In genomic region chr19:58518261-58519086, GRCh38 we compare ENCODE assay signal across 8 cellular contexts. TPM values are rescaled to one million over a fixed set of nuclear protein-coding genes. Genes with fewer than 3 reads are reported as not detected.
DNase-seq lines count a peak whose midpoint lies in the region; ATAC-seq and TF ChIP-seq lines count a peak whose summit lies in the region.

No MANE protein-coding gene starts in this region.

- H3K36me3 Mint-ChIP-seq in activated CD4-positive, alpha-beta T cell treated with anti-CD3 and anti-CD28 coated beads for 36 hours (ENCODE audit: low read depth) = peaks cover 23% of the 10 kb centered on the region
- H3K36me3 Mint-ChIP-seq in T-helper 2 cell treated with Interferon-gamma antibody and Interleukin-4, amounts not matched to agents 5 μg/mL and 100 μg/mL, for 36 hours (ENCODE audit: low read depth) = peaks cover 19% of the 10 kb centered on the region

- H3K27ac Mint-ChIP-seq in activated CD4-positive, alpha-beta T cell treated with anti-CD3 and anti-CD28 coated beads for 36 hours = peak overlapping the region; percentile 94
- peak overlapping the region; percentile 98 for H3K27ac Mint-ChIP-seq in T-helper 2 cell treated with Interferon-gamma antibody and Interleukin-4, amounts not matched to agents 5 μg/mL and 100 μg/mL, for 36 hours

- intact Hi-C loops in activated CD4-positive, alpha-beta T cell treated with anti-CD3 and anti-CD28 coated beads for 36 hours (cut with DNase I, micrococcal nuclease) = loop anchor here (1.0 to 5.0 kb wide), 22 partner anchors 19 to 336 kb away; partner anchors contain the start of genes TRIM28 (in 2 of the 2), ZNF446 (in 2 of the 2), CHMP2A (in 1 of the 2) and ERVK3-1 (in 1 of the 2)
- intact Hi-C loops in gastrocnemius medialis (cut with DNase I; ENCODE audit: low total_unique reads) = loop anchor here (1.0 kb wide), 4 partner anchors 19 to 213 kb away; partner anchors contain the start of genes ERVK3-1 and TRIM28

- H3K4me3 ChIP-seq in fibroblast of mammary gland (ENCODE audit: control insufficient read depth, low read depth, low read length) (peak overlapping the region; percentile 79), gastrocnemius medialis (peak overlapping the region; percentile 69 to 88 (median 80))

- DNase-seq in activated CD4-positive, alpha-beta T cell treated with anti-CD3 and anti-CD28 coated beads for 36 hours = peak; percentile 49
- DNase-seq in activated CD4-positive, alpha-beta T cell treated with anti-CD3 and anti-CD28 coated beads for 1 hour = no peak
- DNase-seq in T-helper 2 cell treated with Interferon-gamma antibody and Interleukin-4, amounts not matched to agents 5 μg/mL and 100 μg/mL, for 36 hours (ENCODE audit: low spot score) = no peak
- DNase-seq in fibroblast of mammary gland (ENCODE audit: low read depth) (no peak), gastrocnemius medialis (no peak), NCI-H524 (lab: John Stamatoyannopoulos, UW) (no peak), NCI-H2196 (lab: John Stamatoyannopoulos, UW; ENCODE audit: unreplicated experiment) (no peak), H4 (ENCODE audit: low spot score) (no peak)

- peaks cover 39% of the 10 kb centered on the region for H3K4me1 Mint-ChIP-seq in activated CD4-positive, alpha-beta T cell treated with anti-CD3 and anti-CD28 coated beads for 36 hours
- H3K4me1 Mint-ChIP-seq in T-helper 2 cell treated with Interferon-gamma antibody and Interleukin-4, amounts not matched to agents 5 μg/mL and 100 μg/mL, for 36 hours (ENCODE audit: low read depth) = peaks cover 26% of the 10 kb centered on the region

- H3K27ac ChIP-seq in gastrocnemius medialis = peak overlapping the region; percentile 84 to 96 (median 94)

- H3K9me3 Mint-ChIP-seq in activated CD4-positive, alpha-beta T cell treated with anti-CD3 and anti-CD28 coated beads for 36 hours (ENCODE audit: low read depth) = no peaks in the 10 kb centered on the region
- H3K9me3 Mint-ChIP-seq in T-helper 2 cell treated with Interferon-gamma antibody and Interleukin-4, amounts not matched to agents 5 μg/mL and 100 μg/mL, for 36 hours = no peaks in the 10 kb centered on the region

- POLR2A ChIA-PET in activated CD4-positive, alpha-beta T cell treated with anti-CD3 and anti-CD28 coated beads for 36 hours (lab: Charles Lee) = interaction anchor here (0.9 to 2.7 kb wide), 4 partner anchors 27 to 192 kb away, joined by 5 to 18 read pairs (median 8); partner anchors contain the start of genes TRIM28 and ZSCAN22

- peaks cover 34 to 40% of the 10 kb centered on the region in 2 donors for H3K4me1 ChIP-seq in gastrocnemius medialis

- TF ChIP-seq CTCF in fibroblast of mammary gland (conservative IDR thresholded peaks at IDR 0.05; ENCODE audit: control insufficient read depth, insufficient read depth, low read depth, low read length) (no peak), gastrocnemius medialis (IDR thresholded peaks at IDR 0.05 in 4 of 5, conservative IDR thresholded peaks at IDR 0.05 in 1 of 5) (peak in 3 of 5 experiments; percentile 39 to 46 (median 42))

- ATAC-seq in activated CD4-positive, alpha-beta T cell treated with anti-CD3 and anti-CD28 coated beads for 36 hours = no peak
- no peak for ATAC-seq in gastrocnemius medialis

- H3K27me3 ChIP-seq in gastrocnemius medialis = no peaks in the 10 kb centered on the region

- in situ Hi-C loops in gastrocnemius medialis (cut with MboI; ENCODE audit: low sequenced_read_pairs in 4 of 4) = no loop called here

- no peaks in the 10 kb centered on the region for H3K27me3 Mint-ChIP-seq in activated CD4-positive, alpha-beta T cell treated with anti-CD3 and anti-CD28 coated beads for 36 hours
- no peaks in the 10 kb centered on the region for H3K27me3 Mint-ChIP-seq in T-helper 2 cell treated with Interferon-gamma antibody and Interleukin-4, amounts not matched to agents 5 μg/mL and 100 μg/mL, for 36 hours (ENCODE audit: low read depth)

- no peak for TF ChIP-seq POLR2A in gastrocnemius medialis (IDR thresholded peaks at IDR 0.05)

- peaks cover 0 to 15% of the 10 kb centered on the region in 2 donors for H3K36me3 ChIP-seq in gastrocnemius medialis

- CTCF ChIA-PET in activated CD4-positive, alpha-beta T cell treated with anti-CD3 and anti-CD28 coated beads for 36 hours (lab: Charles Lee) = interaction anchor here (1.0 to 5.8 kb wide), 12 partner anchors 10 to 185 kb away, joined by 3 to 78 read pairs (median 7); partner anchors contain the start of genes CHMP2A, TRIM28, UBE2M and ZNF324B

- peak overlapping the region; percentile 82 for H3K4me3 Mint-ChIP-seq in activated CD4-positive, alpha-beta T cell treated with anti-CD3 and anti-CD28 coated beads for 36 hours
- peak overlapping the region; percentile 99 for H3K4me3 Mint-ChIP-seq in T-helper 2 cell treated with Interferon-gamma antibody and Interleukin-4, amounts not matched to agents 5 μg/mL and 100 μg/mL, for 36 hours

- H3K9me3 ChIP-seq in gastrocnemius medialis = no peaks in the 10 kb centered on the region

RNA-seq across cellular contexts. Expression of gene ZBTB45, which starts 1.1 kb away (rescaled TPM):
- total RNA-seq in activated CD4-positive, alpha-beta T cell treated with anti-CD3 and anti-CD28 coated beads for 36 hours = 10 to 100 TPM; 10.1 to 11.1 TPM
- 10 to 100 TPM in 2 of 4 donors, 1 to 10 TPM in 2; 5.9 to 12.2 (median 9.6) TPM for total RNA-seq in gastrocnemius medialis
- total RNA-seq in H4 (2014; rRNA removed; shearing (Covaris generic)) = 1.6 and 4.6 TPM in 2 replicates

RNA-seq across cellular contexts. Expression of gene SLC27A5, which starts 6.7 kb away (rescaled TPM):
- total RNA-seq in activated CD4-positive, alpha-beta T cell treated with anti-CD3 and anti-CD28 coated beads for 36 hours = 10 to 100 TPM in 1 of 2 experiments, 1 to 10 TPM in 1; 8.9 to 19.5 TPM
- 1 to 10 TPM; 2.0 to 9.1 (median 4.6) TPM for total RNA-seq in gastrocnemius medialis
- 18.1 and 19.7 TPM in 2 replicates for total RNA-seq in H4 (2014; rRNA removed; shearing (Covaris generic))

RNA-seq across cellular contexts. Expression of gene TRIM28, which starts 25.4 kb away (rescaled TPM):
- 100 to 1,000 TPM; 481 to 758 TPM for total RNA-seq in activated CD4-positive, alpha-beta T cell treated with anti-CD3 and anti-CD28 coated beads for 36 hours
- total RNA-seq in gastrocnemius medialis = 100 to 1,000 TPM; 145 to 239 (median 191) TPM
- 378 and 416 TPM in 2 replicates for total RNA-seq in H4 (2014; rRNA removed; shearing (Covaris generic))

RNA-seq across cellular contexts. Expression of gene CHMP2A, which starts 36.4 kb away (rescaled TPM):
- total RNA-seq in activated CD4-positive, alpha-beta T cell treated with anti-CD3 and anti-CD28 coated beads for 36 hours = 100 to 1,000 TPM; 101 to 107 TPM
- total RNA-seq in gastrocnemius medialis = 100 to 1,000 TPM in 2 of 4 donors, 10 to 100 TPM in 2; 82.3 to 165 (median 113) TPM
- total RNA-seq in H4 (2014; rRNA removed; shearing (Covaris generic)) = 242 and 244 TPM in 2 replicates

RNA-seq across cellular contexts. Expression of gene UBE2M, which starts 39.9 kb away (rescaled TPM):
- 100 to 1,000 TPM; 115 to 138 TPM for total RNA-seq in activated CD4-positive, alpha-beta T cell treated with anti-CD3 and anti-CD28 coated beads for 36 hours
- total RNA-seq in gastrocnemius medialis = 10 to 100 TPM; 23.5 to 74.5 (median 41.6) TPM
- total RNA-seq in H4 (2014; rRNA removed; shearing (Covaris generic)) = 108 and 109 TPM in 2 replicates
